In genomic region chr19:55898911-55899310, GRCh38 we compare ENCODE assay signal across 10 cellular contexts. TPM values are rescaled to one million over a fixed set of nuclear protein-coding genes. Genes with fewer than 3 reads are reported as not detected.
"Had no signal": no experiment of that assay in that cellular context is flagged by ENCODE, and none has a peak within 500 bp of the region (broad histone marks: within the 10 kb centered on the region; RNA-seq: fewer than 3 reads in every experiment).

No MANE protein-coding gene starts in this region.

- H3K9me3 ChIP-seq: HAP-1 had no signal

- H3K9ac ChIP-seq: GM23248 had no signal

- ATAC-seq: HCT116, HepG2 had no signal

- H3K27ac ChIP-seq: GM23248, HL-60 had no signal

- DNase-seq: GM23248, GOT3, H7, HFFc6 had no signal

- H3K4me3 ChIP-seq: GM23248, HAP-1 had no signal

- H3K4me1 ChIP-seq: HAP-1 had no signal

- H2AFZ ChIP-seq: GM23248 had no signal

- H3K36me3 ChIP-seq: HAP-1 had no signal

RNA-seq across cellular contexts. Expression of gene NLRP13, which starts 33.2 kb away (rescaled TPM):
- total RNA-seq: GM23248, H4, H7, HepG2, HFFc6, HT1080 had no signal

RNA-seq across cellular contexts. Expression of gene NLRP8, which starts 48.7 kb away (rescaled TPM):
- total RNA-seq: GM23248, H4, H7, HepG2, HFFc6, HT1080 had no signal
